In the genomic region with DNA sequence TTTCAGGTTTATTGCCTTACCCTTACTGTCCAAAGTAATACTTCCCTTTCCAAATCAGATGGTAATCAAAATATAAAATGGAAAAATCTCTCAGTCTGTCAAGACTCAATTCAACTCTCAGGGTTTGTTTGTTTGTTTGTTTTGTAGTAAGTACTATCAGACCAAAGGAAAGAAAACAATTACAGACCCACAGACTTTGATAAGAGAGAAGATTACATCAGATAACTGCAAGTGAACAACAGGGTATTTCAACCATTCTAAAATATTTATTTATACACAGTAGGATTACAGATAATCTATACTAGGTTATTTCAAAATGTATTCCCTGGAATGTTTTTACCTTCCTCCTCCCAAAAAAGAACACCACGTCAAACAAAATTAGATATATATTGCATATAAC, we compare ENCODE assay signal across 11 cellular contexts.
"Had no signal": no experiment of that assay in that cellular context is flagged by ENCODE, and none has a peak within 500 bp of the region (broad histone marks: within the 10 kb centered on the region; RNA-seq: fewer than 3 reads in every experiment).

No MANE protein-coding gene starts in this region.

- H3K4me3 Mint-ChIP-seq: GM23338, H9, HFFc6 had no signal

- ATAC-seq: GM23338, HCT116 had no signal

- H3K27ac Mint-ChIP-seq: GM23338, H9, HFFc6 had no signal

- H3K36me3 ChIP-seq: HAP-1 had no signal

- H3K4me1 ChIP-seq: HAP-1 had no signal

- H3K4me1 Mint-ChIP-seq: GM23338, H9 had no signal

- FAIRE-seq: H1, H54 had no signal

- H3K9me3 ChIP-seq: HAP-1 had no signal

- H3K4me2 ChIP-seq: GM23338 had no signal

- H3K9me3 Mint-ChIP-seq: GM23338, H9, HFFc6 had no signal

- H3K4me3 ChIP-seq: GM23248, GM23338, HAP-1 had no signal

- H3K9ac ChIP-seq: GM23248 had no signal

- DNase-seq: GM23248, GOT3, H7, H9, HCEC 1CT, HFFc6 had no signal

- H3K27ac ChIP-seq: GM23248 had no signal
